Comparison of ENCODE assay signal across 8 cellular contexts in genomic region chr11:114061053-114062049, GRCh38. TPM values are rescaled to one million over a fixed set of nuclear protein-coding genes. Genes with fewer than 3 reads are reported as not detected.
DNase-seq lines count a peak whose midpoint lies in the region; ATAC-seq, FAIRE-seq and TF ChIP-seq lines count a peak whose summit lies in the region.

No MANE protein-coding gene starts in this region.

- H3K36me3 ChIP-seq in heart left ventricle = peaks cover 5 to 39% (median 26%) of the 10 kb centered on the region in 9 donors

- H3K4me1 ChIP-seq in heart left ventricle = peaks cover 14 to 79% (median 67%) of the 10 kb centered on the region in 12 donors

- POLR2A ChIA-PET in activated CD8-positive, alpha-beta T cell treated with anti-CD3 and anti-CD28 coated beads, Interleukin-2, amount 10 ng/mL, durations not matched to agents 7 days and 5 days (lab: Charles Lee) = interaction anchor here (1.0 to 1.3 kb wide), 3 partner anchors 11 to 13 kb away, joined by 3 to 4 read pairs (median 3); no protein-coding TSS in a partner anchor

- WGBS in heart left ventricle, 4 donors = 3 to 6% (median 5%) methylated on average over 21 to 52 of the region's 52 CpGs

- H3K27ac Mint-ChIP-seq in activated CD8-positive, alpha-beta T cell treated with anti-CD3 and anti-CD28 coated beads, Interleukin-2, amount 10 ng/mL, durations not matched to agents 7 days and 5 days = peak overlapping the region; percentile 60
- peak overlapping the region; percentile 96 for H3K27ac Mint-ChIP-seq in progenitor cell of endocrine pancreas

- peaks cover 25% of the 10 kb centered on the region for H3K4me1 Mint-ChIP-seq in activated CD8-positive, alpha-beta T cell treated with anti-CD3 and anti-CD28 coated beads, Interleukin-2, amount 10 ng/mL, durations not matched to agents 7 days and 5 days (ENCODE audit: low read depth)
- peaks cover 21% of the 10 kb centered on the region for H3K4me1 Mint-ChIP-seq in progenitor cell of endocrine pancreas (ENCODE audit: low read depth)

- peaks cover 13% of the 10 kb centered on the region for H3K36me3 Mint-ChIP-seq in activated CD8-positive, alpha-beta T cell treated with anti-CD3 and anti-CD28 coated beads, Interleukin-2, amount 10 ng/mL, durations not matched to agents 7 days and 5 days (ENCODE audit: low read depth)
- H3K36me3 Mint-ChIP-seq in progenitor cell of endocrine pancreas (ENCODE audit: insufficient read depth) = peaks cover 7% of the 10 kb centered on the region

- H3K9me3 Mint-ChIP-seq in activated CD8-positive, alpha-beta T cell treated with anti-CD3 and anti-CD28 coated beads, Interleukin-2, amount 10 ng/mL, durations not matched to agents 7 days and 5 days (ENCODE audit: insufficient read depth) = no peaks in the 10 kb centered on the region
- H3K9me3 Mint-ChIP-seq in progenitor cell of endocrine pancreas (ENCODE audit: low read depth) = no peaks in the 10 kb centered on the region

- TF ChIP-seq CTCF in heart left ventricle (IDR thresholded peaks at IDR 0.05) = no peak
- no peak for TF ChIP-seq CTCF in progenitor cell of endocrine pancreas (IDR thresholded peaks at IDR 0.05; ENCODE audit: unreplicated experiment)

- FAIRE-seq in GM12892 (lab: Jason Lieb, UNC) = no peak

- intact Hi-C loops in heart left ventricle (cut with DNase I) = loop anchor here (2.0 to 10.0 kb wide), 10 partner anchors 15 to 121 kb away; no protein-coding TSS in a partner anchor

- peak overlapping the region; percentile 79 to 100 (median 98) for H3K27ac ChIP-seq in heart left ventricle

- H3K27me3 ChIP-seq in heart left ventricle = peaks cover 0 to 13% (median 0%) of the 10 kb centered on the region in 9 donors

- H3K4me3 ChIP-seq in heart left ventricle = peak overlapping the region; percentile 60 to 99 (median 80)

- peak in 1 of 2 donors; percentile 32 for TF ChIP-seq POLR2A in heart left ventricle (IDR thresholded peaks at IDR 0.05)
- TF ChIP-seq POLR2A in GM12892 (IDR thresholded peaks at IDR 0.05; ENCODE audit: low read depth, low read length) = no peak

- CTCF ChIA-PET in activated CD8-positive, alpha-beta T cell treated with anti-CD3 and anti-CD28 coated beads, Interleukin-2, amount 10 ng/mL, durations not matched to agents 7 days and 5 days (lab: Charles Lee) = interaction anchor here (1.0 to 4.1 kb wide), 7 partner anchors 13 to 200 kb away, joined by 3 to 23 read pairs (median 4); no protein-coding TSS in a partner anchor

- ATAC-seq in activated CD8-positive, alpha-beta T cell treated with anti-CD3 and anti-CD28 coated beads, Interleukin-2, amount 10 ng/mL, durations not matched to agents 7 days and 5 days = peak; percentile 4
- ATAC-seq in heart left ventricle = peak in 3 of 4 donors; percentile 6 to 8 (median 7)

- H3K27me3 Mint-ChIP-seq in activated CD8-positive, alpha-beta T cell treated with anti-CD3 and anti-CD28 coated beads, Interleukin-2, amount 10 ng/mL, durations not matched to agents 7 days and 5 days (ENCODE audit: low read depth) = peaks cover 44% of the 10 kb centered on the region
- H3K27me3 Mint-ChIP-seq in progenitor cell of endocrine pancreas = peaks cover 25% of the 10 kb centered on the region

- peak; percentile 64 for DNase-seq in activated CD8-positive, alpha-beta memory T cell treated with anti-CD3 and anti-CD28 coated beads for 24 hours
- DNase-seq in activated CD8-positive, alpha-beta memory T cell treated with anti-CD3 and anti-CD28 coated beads, Interleukin-2, amount 50 U/mL, for 48 hours = no peak
- DNase-seq in activated CD8-positive, alpha-beta T cell treated with anti-CD3 and anti-CD28 coated beads, Interleukin-2, amount 10 ng/mL, durations not matched to agents 7 days and 5 days = peak; percentile 33
- DNase-seq in heart left ventricle (peak in 3 of 5 donors; percentile 48 to 69 (median 69)), progenitor cell of endocrine pancreas (ENCODE audit: low spot score, unreplicated experiment) (peak; percentile 25), GM19238 (ENCODE audit: insufficient read length, low spot score) (no peak), GM12892 (ENCODE audit: insufficient read length) (no peak)
- no peak for DNase-seq in effector CD4-positive, alpha-beta T cell

- peak overlapping the region; percentile 83 for H3K4me3 Mint-ChIP-seq in activated CD8-positive, alpha-beta T cell treated with anti-CD3 and anti-CD28 coated beads, Interleukin-2, amount 10 ng/mL, durations not matched to agents 7 days and 5 days
- peak overlapping the region; percentile 90 for H3K4me3 Mint-ChIP-seq in progenitor cell of endocrine pancreas (ENCODE audit: low read depth)

- no peaks in the 10 kb centered on the region for H3K9me3 ChIP-seq in heart left ventricle

RNA-seq across cellular contexts. Expression of gene ZBTB16, which starts 1.8 kb away (rescaled TPM):
- total RNA-seq in activated CD8-positive, alpha-beta T cell treated with anti-CD3 and anti-CD28 coated beads, Interleukin-2, amount 10 ng/mL, durations not matched to agents 7 days and 5 days = 10 to 100 TPM; 16.3 to 16.4 TPM
- 100 to 1,000 TPM in 2 of 9 donors, 10 to 100 TPM in 7; 15.3 to 130 (median 62.8) TPM for total RNA-seq in heart left ventricle
- 10 to 100 TPM; 44.0 to 86.1 TPM for polyA plus RNA-seq in heart left ventricle
- 29.6 and 32.6 TPM in 2 replicates for total RNA-seq in progenitor cell of endocrine pancreas
- polyA plus RNA-seq in GM12892 (2012; ENCODE audit: missing spikeins) = not detected

Comparison
In these comparisons a context has a peak if more than half of its experiments do, and no peak if none do; other contexts are left out.
1. DNase-seq: peak in activated CD8-positive, alpha-beta memory T cell treated with anti-CD3 and anti-CD28 coated beads for 24 hours (single experiment), activated CD8-positive, alpha-beta T cell treated with anti-CD3 and anti-CD28 coated beads, Interleukin-2, amount 10 ng/mL, durations not matched to agents 7 days and 5 days (single experiment), heart left ventricle (3 of 5) and progenitor cell of endocrine pancreas (single experiment); none in activated CD8-positive, alpha-beta memory T cell treated with anti-CD3 and anti-CD28 coated beads, Interleukin-2, amount 50 U/mL, for 48 hours (single experiment), effector CD4-positive, alpha-beta T cell (single experiment), GM19238 (single experiment) and GM12892 (single experiment).